In genomic region chrX:120115438-120115963, GRCh38 we compare ENCODE assay signal across 38 cellular contexts. TPM values are rescaled to one million over a fixed set of nuclear protein-coding genes. Genes with fewer than 3 reads are reported as not detected.
DNase-seq lines count a peak whose midpoint lies in the region; ATAC-seq, FAIRE-seq and TF ChIP-seq lines count a peak whose summit lies in the region.
"Had no signal": no experiment of that assay in that cellular context is flagged by ENCODE, and none has a peak within 500 bp of the region (broad histone marks: within the 10 kb centered on the region; RNA-seq: fewer than 3 reads in every experiment).

A gene with protein sequence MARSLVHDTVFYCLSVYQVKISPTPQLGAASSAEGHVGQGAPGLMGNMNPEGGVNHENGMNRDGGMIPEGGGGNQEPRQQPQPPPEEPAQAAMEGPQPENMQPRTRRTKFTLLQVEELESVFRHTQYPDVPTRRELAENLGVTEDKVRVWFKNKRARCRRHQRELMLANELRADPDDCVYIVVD (minus strand): TSS chrX:120115913. CDS start chrX:120115862, 51 bp downstream.

- H3K79me1 ChIP-seq in H1 (ENCODE audit: low read depth, low read length), result no peaks in the 10 kb centered on the region

- no peak within 1 kb of the TSS for H4K91ac ChIP-seq in H1 (replicated peaks; ENCODE audit: insufficient read length, low read length)

- TF ChIP-seq CTCF in H1 (IDR thresholded peaks at IDR 0.05; ENCODE audit: control extremely low read depth in 1 of 3, insufficient read depth in 1 of 3, low read depth in 1 of 3, low read length in 3 of 3) (no peak), testis (IDR thresholded peaks at IDR 0.05) (no peak), pancreas (IDR thresholded peaks at IDR 0.05) (no peak)

- DNase-seq in H1 (ENCODE audit: low read depth in 1 of 2, low spot score in 2 of 2) (no peak), testis (peak; percentile 14), H7 (no peak), pancreas (no peak)
- DNase-seq: 8988T; ACHN; AML-193; BE2C; C1 segment of cervical spinal cord; Caco-2; Calu3; CD4-positive, alpha-beta memory T cell; CD4-positive, alpha-beta T cell; CD4-positive, CD25-positive, alpha-beta regulatory T cell; CD8-positive, alpha-beta memory T cell; CD8-positive, alpha-beta T cell; COR-L47; DMS 273 treated with DMSO at 0.1 percent for 48 hours; DMS153; DMS53; DMS79; DMS79 treated with DMSO at 0.1 percent for 48 hours; DND-41; EL had no signal

- ATAC-seq in pancreas, result no peak
- ATAC-seq: A549; CD8-positive, alpha-beta T cell had no signal

- CTCF ChIA-PET in H1 (lab: Charles Lee; ENCODE audit: partially characterized antibody), result no interaction called here

- TF ChIP-seq EP300 in H1 (IDR thresholded peaks at IDR 0.05; ENCODE audit: borderline replicate concordance in 1 of 2, low read depth in 2 of 2, low read length in 2 of 2), result no peak

- H2BK20ac ChIP-seq in H1 (ENCODE audit: low read length), result no peak within 1 kb of the TSS

- WGBS in H1 (ENCODE audit: extremely low coverage in 1 of 2, insufficient coverage in 1 of 2, insufficient read length in 1 of 2, insufficient replicate concordance in 2 of 2, low coverage in 1 of 2, low lambda C conversion rate in 2 of 2, missing lambda C conversion rate in 1 of 2), 2 experiments, result 95% methylated on average over 22 of the region's 35 CpGs; no CpG with 5 or more reads in 1 of the 2 experiments
- WGBS in testis, 2 donors, result 82% methylated on average over 35 of the region's 35 CpGs; no CpG with 5 or more reads in 1 of the 2 donors
- WGBS in pancreas, 2 donors, result 89 to 92% methylated on average over 35 of the region's 35 CpGs

- H3K27ac ChIP-seq in H1 (ENCODE audit: low read depth, low read length), result no peak within 1 kb of the TSS
- H3K27ac ChIP-seq in testis, result no peak within 1 kb of the TSS
- no peak within 1 kb of the TSS for H3K27ac ChIP-seq in pancreas
- H3K27ac ChIP-seq: 22Rv1; A549; BLaER1; BLaER1 treated with 17β-estradiol and CSF1 and Interleukin-3, amounts not matched to agents 10 nM and 100 nM; C4-2B had no signal

- H3K56ac ChIP-seq in H1 (replicated peaks; ENCODE audit: insufficient read length, low read depth, low read length), result no peak within 1 kb of the TSS

- no peak within 1 kb of the TSS for H2AK5ac ChIP-seq in H1 (ENCODE audit: low read depth, low read length)

- no peak within 1 kb of the TSS for H2BK120ac ChIP-seq in H1 (replicated peaks; ENCODE audit: low read depth, low read length)

- POLR2A ChIA-PET in H1 (lab: Charles Lee; ENCODE audit: partially characterized antibody), result no interaction called here

- no peak within 1 kb of the TSS for H3K4ac ChIP-seq in H1 (replicated peaks; ENCODE audit: insufficient read length, low read depth, low read length)

- FAIRE-seq in H1 (lab: Jason Lieb, UNC) (no peak), pancreas (lab: Jason Lieb, UNC) (no peak)
- FAIRE-seq: A204.1, A549, D721Med had no signal

- H3K9ac ChIP-seq in H1 (replicated peaks in 1 of 4; ENCODE audit: extremely low read depth in 1 of 4, low read depth in 3 of 4, low read length in 3 of 4), result no peak within 1 kb of the TSS
- H3K9ac ChIP-seq: BLaER1; BLaER1 treated with 17β-estradiol and CSF1 and Interleukin-3, amounts not matched to agents 10 nM and 100 nM had no signal

- no peak within 1 kb of the TSS for H2AFZ ChIP-seq in H1 (ENCODE audit: low read length)

- H3K14ac ChIP-seq in H1 (ENCODE audit: insufficient read length), result no peak within 1 kb of the TSS

- no peak within 1 kb of the TSS for H2BK12ac ChIP-seq in H1 (ENCODE audit: low read depth, low read length)

- H3K23ac ChIP-seq in H1 (ENCODE audit: insufficient read length), result no peak within 1 kb of the TSS

- H3K27me3 ChIP-seq in H1 (replicated peaks in 1 of 4; ENCODE audit: control insufficient read depth in 3 of 4, extremely low read depth in 1 of 4, insufficient read depth in 3 of 4, low read length in 3 of 4) (no peaks in the 10 kb centered on the region), testis (no peaks in the 10 kb centered on the region), H7 (ENCODE audit: control insufficient read depth, insufficient read depth, low read length) (no peaks in the 10 kb centered on the region), pancreas (no peaks in the 10 kb centered on the region)
- H3K27me3 ChIP-seq: BE2C; BLaER1; BLaER1 treated with 17β-estradiol and CSF1 and Interleukin-3, amounts not matched to agents 10 nM and 100 nM had no signal

- H3K36me3 ChIP-seq in H1 (ENCODE audit: control insufficient read depth in 2 of 4, insufficient read depth in 4 of 4, low read length in 3 of 4) (no peaks in the 10 kb centered on the region), testis (ENCODE audit: low read depth, missing control alignments) (no peaks in the 10 kb centered on the region), H7 (replicated peaks; ENCODE audit: control insufficient read depth, insufficient read depth, low read length) (no peaks in the 10 kb centered on the region), pancreas (no peaks in the 10 kb centered on the region)
- H3K36me3 ChIP-seq: BE2C; BLaER1; BLaER1 treated with 17β-estradiol and CSF1 and Interleukin-3, amounts not matched to agents 10 nM and 100 nM had no signal

- H3K79me2 ChIP-seq in H1 (ENCODE audit: control insufficient read depth in 1 of 2, insufficient read depth in 2 of 2, low read length in 2 of 2), result no peaks in the 10 kb centered on the region

- no peak within 1 kb of the TSS for H2BK5ac ChIP-seq in H1 (ENCODE audit: low read depth, low read length)

- no peak within 1 kb of the TSS for H4K5ac ChIP-seq in H1 (ENCODE audit: insufficient read length, low read depth, low read length)

- H4K8ac ChIP-seq in H1 (ENCODE audit: extremely low read depth, insufficient read depth, low read length), result peak within 1 kb of the TSS; percentile 51; the same call in 1 of the 2 replicates

- H3K4me1 ChIP-seq in H1 (replicated peaks in 1 of 4; ENCODE audit: control insufficient read depth in 3 of 4, insufficient read depth in 4 of 4, low read length in 3 of 4) (no peaks in the 10 kb centered on the region), testis (no peaks in the 10 kb centered on the region), pancreas (no peaks in the 10 kb centered on the region)
- H3K4me1 ChIP-seq: A549; BE2C; BLaER1; BLaER1 treated with 17β-estradiol and CSF1 and Interleukin-3, amounts not matched to agents 10 nM and 100 nM; Caco-2 had no signal

- intact Hi-C loops in testis (cut with DNase I; ENCODE audit: low total_unique reads) (no loop called here), pancreas (cut with DNase I) (no loop called here)

- no peak within 1 kb of the TSS for H3K4me2 ChIP-seq in H1 (ENCODE audit: insufficient read depth in 1 of 2, low read depth in 2 of 2, low read length in 2 of 2)
- H3K4me2 ChIP-seq: A549; BLaER1; BLaER1 treated with 17β-estradiol and CSF1 and Interleukin-3, amounts not matched to agents 10 nM and 100 nM had no signal

- H3K9me3 ChIP-seq in H1 (ENCODE audit: insufficient read depth in 2 of 2, low read depth in 1 of 2, low read length in 1 of 2) (no peaks in the 10 kb centered on the region), testis (no peaks in the 10 kb centered on the region), pancreas (no peaks in the 10 kb centered on the region)
- H3K9me3 ChIP-seq: A549, BE2C, BLaER1, Caco-2 had no signal

- no peaks in the 10 kb centered on the region for H3K23me2 ChIP-seq in H1 (ENCODE audit: low read depth, low read length)

- no peak for TF ChIP-seq RAD21 in H1 (IDR thresholded peaks at IDR 0.05 in 1 of 2, conservative IDR thresholded peaks at IDR 0.05 in 1 of 2; ENCODE audit: low read depth in 2 of 2, low read length in 2 of 2)

- no peak for TF ChIP-seq POLR2A in H1 (IDR thresholded peaks at IDR 0.05; ENCODE audit: control extremely low read depth in 1 of 2, low read depth in 2 of 2, low read length in 2 of 2)
- TF ChIP-seq POLR2A in testis (IDR thresholded peaks at IDR 0.05), result no peak

- H3K4me3 ChIP-seq in H1 (ENCODE audit: extremely low read depth in 1 of 4, insufficient read depth in 2 of 4, low read depth in 3 of 4, low read length in 4 of 4) (no peak within 1 kb of the TSS), testis (peak within 1 kb of the TSS in 1 of 2 donors; percentile 41), H7 (ENCODE audit: insufficient read depth, low read depth, low read length) (no peak within 1 kb of the TSS), pancreas (no peak within 1 kb of the TSS)
- H3K4me3 ChIP-seq: A549; BLaER1; BLaER1 treated with 17β-estradiol and CSF1 and Interleukin-3, amounts not matched to agents 10 nM and 100 nM had no signal

- no peaks in the 10 kb centered on the region for H4K20me1 ChIP-seq in H1 (replicated peaks in 1 of 2; ENCODE audit: control insufficient read depth in 1 of 2, insufficient read depth in 2 of 2, low read length in 2 of 2)
- H4K20me1 ChIP-seq: BLaER1; BLaER1 treated with 17β-estradiol and CSF1 and Interleukin-3, amounts not matched to agents 10 nM and 100 nM had no signal

- no peak within 1 kb of the TSS for H2BK15ac ChIP-seq in H1 (ENCODE audit: low read length)

- no peak within 1 kb of the TSS for H3K18ac ChIP-seq in H1 (ENCODE audit: extremely low read depth, low read length)

TF ChIP-seq in H1, 55 proteins besides CTCF, POLR2A, EP300 and RAD21 (continues in another document):
- no peak for TF ChIP-seq SUZ12 (IDR thresholded peaks at IDR 0.05; ENCODE audit: low read length)
- TF ChIP-seq BRCA1 (IDR thresholded peaks at IDR 0.05; ENCODE audit: low read depth, low read length), result no peak
- no peak for TF ChIP-seq HDAC2 (IDR thresholded peaks at IDR 0.05; ENCODE audit: borderline replicate concordance in 1 of 2, low read depth in 2 of 2, low read length in 2 of 2)
- no peak for TF ChIP-seq JUN (IDR thresholded peaks at IDR 0.05; ENCODE audit: low read depth, low read length)
- no peak for TF ChIP-seq RXRA (IDR thresholded peaks at IDR 0.05; ENCODE audit: insufficient read depth, low read depth, low read length)
- TF ChIP-seq SIRT6 (IDR thresholded peaks at IDR 0.05; ENCODE audit: low read length), result no peak
- no peak for TF ChIP-seq TAF1 (IDR thresholded peaks at IDR 0.05; ENCODE audit: low read depth, low read length)
- TF ChIP-seq KDM5A (IDR thresholded peaks at IDR 0.05; ENCODE audit: low read length), result no peak

RNA-seq across cellular contexts. Expression of the gene that starts here (rescaled TPM):
- not detected in 2 replicates for total RNA-seq in H1 (2021; fragmentation: NEBNext Ultra II Directional; extraction: Animal tissue kit (Norgen Biotek cat#: 25700))
- polyA plus RNA-seq in H1 (2011; rRNA removed) (not detected in 2 replicates), testis (ENCODE audit: insufficient read depth, low read depth, low replicate concordance) (24.1 TPM), pancreas (1 to 10 TPM in 1 of 2 donors, under 1 TPM in 1; 0.61 to 1.0 TPM)
- polyA plus RNA-seq in H1 (2011; cell fraction: cytosol; rRNA removed), result 0.27 TPM
- polyA plus RNA-seq in H1 (2011; cell fraction: nucleus; rRNA removed), result 1.2 TPM
- polyA plus RNA-seq in H1 (2012, experiment 1 of 2), result 0.35 to 0.64 TPM in 2 of 4 replicates, not detected in the others
- polyA plus RNA-seq in H1 (2012, experiment 2 of 2), result not detected
- 0.12 TPM for polyA plus RNA-seq in H1 (2013, experiment 1 of 2)
- 0.20 TPM for polyA plus RNA-seq in H1 (2013, experiment 2 of 2)
- polyA minus RNA-seq in H1 (2011; rRNA and poly(A)+ RNA removed), result not detected in 2 replicates
- not detected for polyA minus RNA-seq in H1 (2011; cell fraction: cytosol; rRNA and poly(A)+ RNA removed)
- not detected for polyA minus RNA-seq in H1 (2011; cell fraction: nucleus; rRNA and poly(A)+ RNA removed)
- total RNA-seq in testis (10 to 100 TPM; 35.0 to 48.7 TPM), pancreas (under 1 TPM in 1 of 6 donors, not detected in 5; 0.28 TPM)
- not detected in 2 replicates for total RNA-seq in H7 (2014; rRNA removed; shearing (Covaris generic))
- total RNA-seq: A172; A673; B cell; Caco-2; Calu3; CD8-positive, alpha-beta memory T cell; CD8-positive, alpha-beta T cell; Daoy had no signal
- polyA plus RNA-seq: AG04450; BJ; CD14-positive monocyte; CD8-positive, alpha-beta memory T cell had no signal

Comparison
In these comparisons a context has a peak if more than half of its experiments do, and no peak if none do; other contexts are left out.
1. RNA of the gene that starts here (total RNA-seq): 35.0 to 48.7 TPM in testis; not detected in H1, not detected in H7 and 0.28 TPM in pancreas; every median in the first group is over 10 times any median in the second.
2. RNA of the gene that starts here (polyA plus RNA-seq): 24.1 TPM in testis (single experiment); 0.61 to 1.0 TPM in pancreas and 0.12 to 1.2 TPM in H1; every median in the first group is over 10 times any median in the second.